37 cellular contexts compared by ENCODE assay signal in genomic region chr1:42114229-42114628, GRCh38. TPM values are rescaled to one million over a fixed set of nuclear protein-coding genes. Genes with fewer than 3 reads are reported as not detected.
"Had no signal": no experiment of that assay in that cellular context is flagged by ENCODE, and none has a peak within 500 bp of the region (broad histone marks: within the 10 kb centered on the region; RNA-seq: fewer than 3 reads in every experiment).

No MANE protein-coding gene starts in this region.

- H3K27ac Mint-ChIP-seq: activated B cell treated with CpG ODN at 0.5 μM for 24 hours; activated CD4-positive, alpha-beta memory T cell treated with anti-CD3 and anti-CD28 coated beads for 36 hours; activated CD4-positive, alpha-beta T cell treated with anti-CD3 and anti-CD28 coated beads, Interleukin-2, amount 10 ng/mL, durations not matched to agents 24 days and 14 days; activated CD8-positive, alpha-beta memory T cell treated with anti-CD3 and anti-CD28 coated beads, Interleukin-2, amount 10 ng/mL, durations not matched to agents 7 days and 5 days; activated CD8-positive, alpha-beta T cell treated with anti-CD3 and anti-CD28 coated beads, Interleukin-2, amount 10 ng/mL, durations not matched to agents 7 days and 5 days; activated naive CD4-positive, alpha-beta T cell treated with anti-CD3 and anti-CD28 coated beads, Interleukin-2, amount 10 ng/mL, durations not matched to agents 7 days and 5 days; activated naive CD4-positive, alpha-beta T cell treated with anti-CD3 and anti-CD28 coated beads, Interleukin-2, amount 50 U/mL, for 72 hours; activated naive CD8-positive, alpha-beta T cell treated with anti-CD3 and anti-CD28 coated beads, Interleukin-2, amount 10 ng/mL, durations not matched to agents 7 days and 5 days; activated T-helper 1 cell treated with anti-CD3 and anti-CD28 coated beads, Interleukin-12 subunit alpha, Interleukin-12 subunit beta, Interleukin-2, Interleukin-4 antibody, amounts not matched to agents 30 ng/mL and 10 ng/mL and 1 ng/mL, durations not matched to agents 14 hours and 24 hours and 36 hours; activated T-helper 2 cell treated with anti-CD3 and anti-CD28 coated beads, Interferon-gamma antibody, Interleukin-2, Interleukin-4, amounts not matched to agents 10 μg/mL and 5 μg/mL and 100 μg/mL, durations not matched to agents 14 hours and 24 hours and 36 hours; brain; T-helper 17 cell; T-helper 2 cell treated with Interferon-gamma antibody and Interleukin-4, amounts not matched to agents 5 μg/mL and 100 μg/mL, for 36 hours had no signal

- H3K27me3 ChIP-seq: ascending aorta, breast epithelium, cardiac muscle cell, colonic mucosa, esophagus muscularis mucosa, gastrocnemius medialis had no signal

- H3K4me3 Mint-ChIP-seq: activated B cell treated with CpG ODN at 0.5 μM for 24 hours; activated CD4-positive, alpha-beta memory T cell treated with anti-CD3 and anti-CD28 coated beads for 36 hours; activated CD4-positive, alpha-beta T cell treated with anti-CD3 and anti-CD28 coated beads, Interleukin-2, amount 10 ng/mL, durations not matched to agents 24 days and 14 days; activated CD8-positive, alpha-beta memory T cell treated with anti-CD3 and anti-CD28 coated beads, Interleukin-2, amount 10 ng/mL, durations not matched to agents 7 days and 5 days; activated CD8-positive, alpha-beta T cell treated with anti-CD3 and anti-CD28 coated beads, Interleukin-2, amount 10 ng/mL, durations not matched to agents 7 days and 5 days; activated naive CD4-positive, alpha-beta T cell treated with anti-CD3 and anti-CD28 coated beads, Interleukin-2, amount 10 ng/mL, durations not matched to agents 7 days and 5 days; activated naive CD8-positive, alpha-beta T cell treated with anti-CD3 and anti-CD28 coated beads, Interleukin-2, amount 10 ng/mL, durations not matched to agents 7 days and 5 days; activated T-helper 1 cell treated with anti-CD3 and anti-CD28 coated beads, Interleukin-12 subunit alpha, Interleukin-12 subunit beta, Interleukin-2, Interleukin-4 antibody, amounts not matched to agents 30 ng/mL and 10 ng/mL and 1 ng/mL, durations not matched to agents 14 hours and 24 hours and 36 hours; brain; T-helper 17 cell; T-helper 2 cell treated with Interferon-gamma antibody and Interleukin-4, amounts not matched to agents 5 μg/mL and 100 μg/mL, for 36 hours had no signal

- H3K9me3 Mint-ChIP-seq: activated B cell treated with CpG ODN at 0.5 μM for 24 hours; activated CD4-positive, alpha-beta memory T cell treated with anti-CD3 and anti-CD28 coated beads for 36 hours; activated CD4-positive, alpha-beta T cell treated with anti-CD3 and anti-CD28 coated beads, Interleukin-2, amount 10 ng/mL, durations not matched to agents 24 days and 14 days; activated naive CD4-positive, alpha-beta T cell treated with anti-CD3 and anti-CD28 coated beads, Interleukin-2, amount 10 ng/mL, durations not matched to agents 7 days and 5 days; activated naive CD4-positive, alpha-beta T cell treated with anti-CD3 and anti-CD28 coated beads, Interleukin-2, amount 50 U/mL, for 72 hours; activated naive CD8-positive, alpha-beta T cell treated with anti-CD3 and anti-CD28 coated beads, Interleukin-2, amount 10 ng/mL, durations not matched to agents 7 days and 5 days; activated T-helper 1 cell treated with anti-CD3 and anti-CD28 coated beads, Interleukin-12 subunit alpha, Interleukin-12 subunit beta, Interleukin-2, Interleukin-4 antibody, amounts not matched to agents 30 ng/mL and 10 ng/mL and 1 ng/mL, durations not matched to agents 14 hours and 24 hours and 36 hours; activated T-helper 2 cell treated with anti-CD3 and anti-CD28 coated beads, Interferon-gamma antibody, Interleukin-2, Interleukin-4, amounts not matched to agents 10 μg/mL and 5 μg/mL and 100 μg/mL, durations not matched to agents 14 hours and 24 hours and 36 hours; T-helper 2 cell treated with Interferon-gamma antibody and Interleukin-4, amounts not matched to agents 5 μg/mL and 100 μg/mL, for 36 hours had no signal

- DNase-seq: activated B cell treated with CpG ODN at 0.5 μM for 24 hours; activated CD4-positive, alpha-beta memory T cell treated with anti-CD3 and anti-CD28 coated beads for 36 hours; activated CD4-positive, alpha-beta T cell treated with anti-CD3 and anti-CD28 coated beads, Interleukin-2, amount 10 ng/mL, durations not matched to agents 24 days and 14 days; activated CD8-positive, alpha-beta memory T cell treated with anti-CD3 and anti-CD28 coated beads, Interleukin-2, amount 10 ng/mL, durations not matched to agents 7 days and 5 days; activated CD8-positive, alpha-beta memory T cell treated with anti-CD3 and anti-CD28 coated beads, Interleukin-2, amount 50 U/mL, for 4 hours; activated CD8-positive, alpha-beta T cell treated with anti-CD3 and anti-CD28 coated beads, Interleukin-2, amount 10 ng/mL, durations not matched to agents 7 days and 5 days; activated gamma-delta T cell; activated naive CD4-positive, alpha-beta T cell; activated naive CD4-positive, alpha-beta T cell treated with anti-CD3 and anti-CD28 coated beads, Interleukin-2, amount 10 ng/mL, durations not matched to agents 7 days and 5 days; activated naive CD8-positive, alpha-beta T cell treated with anti-CD3 and anti-CD28 coated beads, Interleukin-2, amount 10 ng/mL, durations not matched to agents 7 days and 5 days; activated T-cell treated with anti-CD3 and anti-CD28 coated beads, Interleukin-2, amount 50 U/mL, for 1 hour; activated T-cell treated with anti-CD3 and anti-CD28 coated beads, Interleukin-2, amount 50 U/mL, for 48 hours; central memory CD4-positive, alpha-beta T cell; cerebellar nuclear complex; colonic mucosa; effector CD8-positive, alpha-beta T cell; foreskin keratinocyte; gastrocnemius medialis; glutamatergic neuron; heart left ventricle; T-helper 17 cell; T1000; WERI-Rb-1 had no signal

- H3K27ac ChIP-seq: ascending aorta, breast epithelium, cardiac muscle cell, colonic mucosa, esophagus muscularis mucosa, foreskin keratinocyte, gastrocnemius medialis, heart left ventricle, WERI-Rb-1 had no signal

- H3K36me3 Mint-ChIP-seq: activated CD4-positive, alpha-beta memory T cell treated with anti-CD3 and anti-CD28 coated beads for 36 hours; activated CD8-positive, alpha-beta memory T cell treated with anti-CD3 and anti-CD28 coated beads, Interleukin-2, amount 10 ng/mL, durations not matched to agents 7 days and 5 days; activated naive CD4-positive, alpha-beta T cell treated with anti-CD3 and anti-CD28 coated beads, Interleukin-2, amount 10 ng/mL, durations not matched to agents 7 days and 5 days; activated naive CD4-positive, alpha-beta T cell treated with anti-CD3 and anti-CD28 coated beads, Interleukin-2, amount 50 U/mL, for 72 hours; activated naive CD8-positive, alpha-beta T cell treated with anti-CD3 and anti-CD28 coated beads, Interleukin-2, amount 10 ng/mL, durations not matched to agents 7 days and 5 days; brain had no signal

- H3K4me3 ChIP-seq: ascending aorta, breast epithelium, cardiac muscle cell, colonic mucosa, esophagus muscularis mucosa, gastrocnemius medialis, heart left ventricle had no signal

- ATAC-seq: activated CD4-positive, CD25-positive, alpha-beta regulatory T cell treated with anti-CD3 and anti-CD28 coated beads, Interleukin-2, amount 50 U/mL, for 24 hours; activated CD8-positive, alpha-beta memory T cell treated with anti-CD3 and anti-CD28 coated beads, Interleukin-2, amount 10 ng/mL, durations not matched to agents 7 days and 5 days; activated CD8-positive, alpha-beta T cell treated with anti-CD3 and anti-CD28 coated beads, Interleukin-2, amount 10 ng/mL, durations not matched to agents 7 days and 5 days; activated naive CD4-positive, alpha-beta T cell treated with anti-CD3 and anti-CD28 coated beads, Interleukin-2, amount 50 U/mL, for 72 hours; foreskin keratinocyte; gastrocnemius medialis; heart left ventricle; T-helper 17 cell had no signal

- H3K36me3 ChIP-seq: ascending aorta, breast epithelium, cardiac muscle cell, colonic mucosa, esophagus muscularis mucosa, gastrocnemius medialis, heart left ventricle, WERI-Rb-1 had no signal

- H3K4me1 ChIP-seq: ascending aorta, breast epithelium, colonic mucosa, esophagus muscularis mucosa, foreskin keratinocyte, gastrocnemius medialis, heart left ventricle had no signal

- H3K9me3 ChIP-seq: ascending aorta, breast epithelium, colonic mucosa, esophagus muscularis mucosa, gastrocnemius medialis, heart left ventricle had no signal

- H3K4me1 Mint-ChIP-seq: activated B cell treated with CpG ODN at 0.5 μM for 24 hours; activated CD4-positive, alpha-beta T cell treated with anti-CD3 and anti-CD28 coated beads, Interleukin-2, amount 10 ng/mL, durations not matched to agents 24 days and 14 days; activated CD8-positive, alpha-beta memory T cell treated with anti-CD3 and anti-CD28 coated beads, Interleukin-2, amount 10 ng/mL, durations not matched to agents 7 days and 5 days; activated naive CD4-positive, alpha-beta T cell treated with anti-CD3 and anti-CD28 coated beads, Interleukin-2, amount 10 ng/mL, durations not matched to agents 7 days and 5 days; activated naive CD8-positive, alpha-beta T cell treated with anti-CD3 and anti-CD28 coated beads, Interleukin-2, amount 10 ng/mL, durations not matched to agents 7 days and 5 days; brain had no signal

RNA-seq across cellular contexts. Expression of gene GUCA2B, which starts 39.0 kb away (rescaled TPM):
- total RNA-seq: activated B cell treated with CpG ODN at 0.5 μM for 24 hours; activated CD4-positive, alpha-beta memory T cell treated with anti-CD3 and anti-CD28 coated beads for 36 hours; activated CD4-positive, alpha-beta T cell treated with anti-CD3 and anti-CD28 coated beads, Interleukin-2, amount 10 ng/mL, durations not matched to agents 24 days and 14 days; activated CD8-positive, alpha-beta memory T cell treated with anti-CD3 and anti-CD28 coated beads for 36 hours; activated CD8-positive, alpha-beta memory T cell treated with anti-CD3 and anti-CD28 coated beads, Interleukin-2, amount 10 ng/mL, durations not matched to agents 7 days and 5 days; activated CD8-positive, alpha-beta T cell treated with anti-CD3 and anti-CD28 coated beads, Interleukin-2, amount 10 ng/mL, durations not matched to agents 7 days and 5 days; activated naive CD4-positive, alpha-beta T cell treated with anti-CD3 and anti-CD28 coated beads, Interleukin-2, amount 50 U/mL, for 72 hours; activated naive CD8-positive, alpha-beta T cell treated with anti-CD3 and anti-CD28 coated beads, Interleukin-2, amount 10 ng/mL, durations not matched to agents 7 days and 5 days; activated T-helper 1 cell treated with anti-CD3 and anti-CD28 coated beads, Interleukin-12 subunit alpha, Interleukin-12 subunit beta, Interleukin-2, Interleukin-4 antibody, amounts not matched to agents 30 ng/mL and 10 ng/mL and 1 ng/mL, durations not matched to agents 14 hours and 24 hours and 36 hours; activated T-helper 2 cell treated with anti-CD3 and anti-CD28 coated beads, Interferon-gamma antibody, Interleukin-2, Interleukin-4, amounts not matched to agents 10 μg/mL and 5 μg/mL and 100 μg/mL, durations not matched to agents 14 hours and 24 hours and 36 hours; ascending aorta; breast epithelium; cardiac muscle cell; dermis microvascular lymphatic vessel endothelial cell; endothelial cell of umbilical vein; epithelial cell of proximal tubule; esophagus muscularis mucosa; foreskin keratinocyte; heart left ventricle; T-helper 17 cell had no signal
- polyA plus RNA-seq: cardiac muscle cell, endothelial cell of umbilical vein, foreskin keratinocyte, heart left ventricle had no signal

RNA-seq across cellular contexts. Expression of gene GUCA2A, which starts 50.3 kb away (rescaled TPM):
- total RNA-seq: activated B cell treated with CpG ODN at 0.5 μM for 24 hours; activated CD4-positive, alpha-beta memory T cell treated with anti-CD3 and anti-CD28 coated beads for 36 hours; activated CD4-positive, alpha-beta T cell treated with anti-CD3 and anti-CD28 coated beads, Interleukin-2, amount 10 ng/mL, durations not matched to agents 24 days and 14 days; activated CD8-positive, alpha-beta memory T cell treated with anti-CD3 and anti-CD28 coated beads for 36 hours; activated CD8-positive, alpha-beta memory T cell treated with anti-CD3 and anti-CD28 coated beads, Interleukin-2, amount 10 ng/mL, durations not matched to agents 7 days and 5 days; activated CD8-positive, alpha-beta T cell treated with anti-CD3 and anti-CD28 coated beads, Interleukin-2, amount 10 ng/mL, durations not matched to agents 7 days and 5 days; activated naive CD4-positive, alpha-beta T cell treated with anti-CD3 and anti-CD28 coated beads, Interleukin-2, amount 50 U/mL, for 72 hours; activated naive CD8-positive, alpha-beta T cell treated with anti-CD3 and anti-CD28 coated beads, Interleukin-2, amount 10 ng/mL, durations not matched to agents 7 days and 5 days; activated T-helper 1 cell treated with anti-CD3 and anti-CD28 coated beads, Interleukin-12 subunit alpha, Interleukin-12 subunit beta, Interleukin-2, Interleukin-4 antibody, amounts not matched to agents 30 ng/mL and 10 ng/mL and 1 ng/mL, durations not matched to agents 14 hours and 24 hours and 36 hours; activated T-helper 2 cell treated with anti-CD3 and anti-CD28 coated beads, Interferon-gamma antibody, Interleukin-2, Interleukin-4, amounts not matched to agents 10 μg/mL and 5 μg/mL and 100 μg/mL, durations not matched to agents 14 hours and 24 hours and 36 hours; ascending aorta; cardiac muscle cell; dermis microvascular lymphatic vessel endothelial cell; endothelial cell of umbilical vein; epithelial cell of proximal tubule; esophagus muscularis mucosa; foreskin keratinocyte; heart left ventricle; T-helper 17 cell had no signal
- polyA plus RNA-seq: cardiac muscle cell, endothelial cell of umbilical vein, foreskin keratinocyte, heart left ventricle had no signal
